ENCODE assay signal across 21 cellular contexts in the genomic region with DNA sequence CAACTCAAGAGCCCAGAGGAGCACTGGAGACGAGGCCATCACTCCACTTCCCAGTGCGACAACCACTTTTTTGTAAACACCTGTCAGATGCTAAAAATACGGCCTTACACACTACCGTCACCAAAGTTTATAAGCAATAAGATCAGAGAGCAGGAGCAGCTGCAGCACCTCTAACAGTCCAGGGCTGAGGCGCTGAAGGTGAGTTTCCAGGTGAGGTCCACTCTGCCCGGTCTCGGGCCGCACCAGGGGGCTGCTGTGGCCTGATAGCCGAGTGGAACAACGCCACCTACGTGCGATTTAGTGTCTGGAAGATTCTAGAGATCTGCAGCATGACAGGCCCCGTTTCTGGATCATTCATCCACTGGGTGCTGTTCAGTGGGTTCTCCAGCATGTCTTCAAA. TPM values are rescaled to one million over a fixed set of nuclear protein-coding genes. Genes with fewer than 3 reads are reported as not detected.
A peak's percentile ranks its signal among the peaks of the same experiment; 100 is the strongest.
DNase-seq lines count a peak whose midpoint lies in the region; ATAC-seq, FAIRE-seq and TF ChIP-seq lines count a peak whose summit lies in the region.
"Had no signal": no experiment of that assay in that cellular context is flagged by ENCODE, and none has a peak within 500 bp of the region (broad histone marks: within the 10 kb centered on the region; RNA-seq: fewer than 3 reads in every experiment).

No MANE protein-coding gene starts in this region.

- no peaks in the 10 kb centered on the region for H3K9me3 Mint-ChIP-seq in Caco-2 (ENCODE audit: unreplicated experiment)
- H3K9me3 Mint-ChIP-seq in activated naive CD8-positive, alpha-beta T cell treated with anti-CD3 and anti-CD28 coated beads for 36 hours: peaks cover 3% of the 10 kb centered on the region
- H3K9me3 Mint-ChIP-seq: CD4-positive, alpha-beta T cell; IgD-negative memory B cell had no signal

- no peaks in the 10 kb centered on the region for H3K4me1 Mint-ChIP-seq in Caco-2 (ENCODE audit: low read depth, unreplicated experiment)
- H3K4me1 Mint-ChIP-seq in activated naive CD8-positive, alpha-beta T cell treated with anti-CD3 and anti-CD28 coated beads for 36 hours: no peaks in the 10 kb centered on the region
- H3K4me1 Mint-ChIP-seq: IgD-negative memory B cell had no signal

- intact Hi-C loops in Caco-2 (cut with micrococcal nuclease; ENCODE audit: unreplicated experiment): no loop called here
- intact Hi-C loops in kidney (cut with DNase I): no loop called here
- intact Hi-C loops in stomach (cut with DNase I; ENCODE audit: low total_unique reads): no loop called here
- intact Hi-C loops in HepG2 (cut with micrococcal nuclease; ENCODE audit: unreplicated experiment): no loop called here

- TF ChIP-seq EP300 in stomach (IDR thresholded peaks at IDR 0.05) (no peak), HepG2 (IDR thresholded peaks at IDR 0.05; ENCODE audit: low read depth in 2 of 2, low read length in 2 of 2) (no peak), HepG2 (CRISPR knock-in tag; IDR thresholded peaks at IDR 0.05; ENCODE audit: borderline replicate concordance) (no peak)

- H3K4me3 ChIP-seq in Caco-2 (ENCODE audit: low read depth, low read length) (no peak overlapping the region), kidney (ENCODE audit: low read length in 2 of 2) (no peak overlapping the region), skeletal muscle tissue (ENCODE audit: low read length in 3 of 3) (no peak overlapping the region), stomach (no peak overlapping the region), HepG2 (replicated peaks in 1 of 3; ENCODE audit: insufficient read depth in 1 of 3, low read depth in 2 of 3, low read length in 3 of 3) (no peak overlapping the region)
- H3K4me3 ChIP-seq: A549, GM23248 had no signal

- no peak overlapping the region for H2AFZ ChIP-seq in HepG2 (ENCODE audit: low read length)
- H2AFZ ChIP-seq: GM23248 had no signal

- DNase-seq in Caco-2 (no peak), RWPE1 (ENCODE audit: low spot score) (no peak), kidney (peak; percentile 21), stomach (no peak), HepG2 (ENCODE audit: low spot score) (no peak)
- no peak for DNase-seq in activated naive CD8-positive, alpha-beta T cell treated with anti-CD3 and anti-CD28 coated beads for 36 hours
- DNase-seq: AML-193; CD4-positive, alpha-beta T cell; DMS153; DMS79; GDM1; GM23248; HCEC 1CT had no signal

- no peaks in the 10 kb centered on the region for H3K79me2 ChIP-seq in HepG2 (ENCODE audit: insufficient read depth, low read length)

- TF ChIP-seq CTCF in Caco-2 (IDR thresholded peaks at IDR 0.05; ENCODE audit: insufficient read depth in 1 of 2, low read depth in 1 of 2, low read length in 1 of 2, severe bottlenecking in 1 of 2, unreplicated experiment in 1 of 2) (no peak), RWPE1 (conservative IDR thresholded peaks at IDR 0.05; ENCODE audit: low read depth) (no peak), kidney (IDR thresholded peaks at IDR 0.05; ENCODE audit: borderline replicate concordance, extremely low read depth, insufficient read depth) (no peak), stomach (IDR thresholded peaks at IDR 0.05) (no peak), HepG2 (CRISPR knock-in tag; IDR thresholded peaks at IDR 0.05) (no peak)

- H3K9me3 ChIP-seq in Caco-2 (no peaks in the 10 kb centered on the region), kidney (ENCODE audit: control insufficient read depth in 1 of 2, low read length in 2 of 2) (no peaks in the 10 kb centered on the region), skeletal muscle tissue (ENCODE audit: control insufficient read depth in 3 of 3, low read length in 3 of 3) (no peaks in the 10 kb centered on the region), stomach (no peaks in the 10 kb centered on the region), HepG2 (ENCODE audit: low read length) (no peaks in the 10 kb centered on the region)
- H3K9me3 ChIP-seq: A549 had no signal

- WGBS in stomach, 5 donors: 91 to 95% (median 93%) methylated on average over 13 of the region's 13 CpGs
- WGBS in HepG2 (ENCODE audit: low lambda C conversion rate): 98% methylated on average over 12 of the region's 13 CpGs

- H3K4me3 Mint-ChIP-seq in Caco-2 (ENCODE audit: unreplicated experiment): no peak overlapping the region
- no peak overlapping the region for H3K4me3 Mint-ChIP-seq in activated naive CD8-positive, alpha-beta T cell treated with anti-CD3 and anti-CD28 coated beads for 36 hours
- H3K4me3 Mint-ChIP-seq: CD4-positive, alpha-beta T cell had no signal

- H3K27me3 ChIP-seq in Caco-2 (replicated peaks; ENCODE audit: control insufficient read depth, insufficient read depth, low read length): no peaks in the 10 kb centered on the region
- H3K27me3 ChIP-seq in skeletal muscle tissue (ENCODE audit: control insufficient read depth in 3 of 3, insufficient read depth in 3 of 3, low read length in 3 of 3): no peaks in the 10 kb centered on the region
- no peaks in the 10 kb centered on the region for H3K27me3 ChIP-seq in stomach
- H3K27me3 ChIP-seq in HepG2 (ENCODE audit: control insufficient read depth in 1 of 2, insufficient read depth in 2 of 2, low read length in 2 of 2): no peaks in the 10 kb centered on the region

- H4K20me1 ChIP-seq in HepG2 (ENCODE audit: insufficient read depth, low read length): no peaks in the 10 kb centered on the region

- in situ Hi-C loops in HepG2 (cut with HindIII; ENCODE audit: extremely low pct_ligation_motif_present, low pct_unique_long_range_greater_than_20kb): no loop called here

- H3K4me1 ChIP-seq in Caco-2 (no peaks in the 10 kb centered on the region), kidney (ENCODE audit: control insufficient read depth in 1 of 2, insufficient read depth in 1 of 2, low read depth in 1 of 2, low read length in 2 of 2) (no peaks in the 10 kb centered on the region), skeletal muscle tissue (ENCODE audit: control insufficient read depth in 3 of 3, insufficient read depth in 3 of 3, low read length in 3 of 3) (peaks cover 14 to 43% (median 15%) of the 10 kb centered on the region in 3 donors), stomach (no peaks in the 10 kb centered on the region), HepG2 (ENCODE audit: insufficient read depth, low read length) (no peaks in the 10 kb centered on the region)
- H3K4me1 ChIP-seq: A549 had no signal

- ATAC-seq in HepG2: no peak
- ATAC-seq: A549 had no signal

- TF ChIP-seq RAD21 in HepG2 (CRISPR knock-in tag; IDR thresholded peaks at IDR 0.05): no peak

- H3K27ac ChIP-seq in RWPE1 (peak overlapping the region; percentile 42), kidney (ENCODE audit: low read depth in 2 of 2, low read length in 2 of 2) (no peak overlapping the region), skeletal muscle tissue (ENCODE audit: low read depth, low read length) (peak overlapping the region; percentile 72), stomach (no peak overlapping the region), HepG2 (ENCODE audit: extremely low read length, insufficient read depth, low read length) (no peak overlapping the region)
- H3K27ac ChIP-seq: 22Rv1, A549, C4-2B, GM23248 had no signal

- no peaks in the 10 kb centered on the region for H3K27me3 Mint-ChIP-seq in Caco-2 (ENCODE audit: insufficient read depth, unreplicated experiment)
- H3K27me3 Mint-ChIP-seq in activated naive CD8-positive, alpha-beta T cell treated with anti-CD3 and anti-CD28 coated beads for 36 hours: no peaks in the 10 kb centered on the region
- H3K27me3 Mint-ChIP-seq: CD4-positive, alpha-beta T cell; IgD-negative memory B cell had no signal

- no peak overlapping the region for H3K4me2 ChIP-seq in HepG2 (ENCODE audit: low read depth, low read length)
- H3K4me2 ChIP-seq: A549 had no signal

- BruUV-seq in Caco-2 (replicated peaks; lab: Mats Ljungman, UMichigan) (TSS peak; percentile 44), HepG2 (replicated peaks; lab: Mats Ljungman, UMichigan) (no TSS peak)

- H3K36me3 ChIP-seq in Caco-2 (ENCODE audit: control insufficient read depth, insufficient read depth, low read length): peaks cover 1% of the 10 kb centered on the region; the same call in 1 of the 2 replicates
- H3K36me3 ChIP-seq in kidney (ENCODE audit: control insufficient read depth in 1 of 2, insufficient read depth in 2 of 2, low read length in 2 of 2): peaks cover 19 to 53% of the 10 kb centered on the region in 2 donors
- H3K36me3 ChIP-seq in skeletal muscle tissue (ENCODE audit: control insufficient read depth in 3 of 3, insufficient read depth in 3 of 3, low read length in 3 of 3): peaks cover 59 to 62% (median 60%) of the 10 kb centered on the region in 3 donors
- H3K36me3 ChIP-seq in stomach: peaks cover 32 to 97% (median 84%) of the 10 kb centered on the region in 4 donors
- peaks cover 11 to 42% of the 10 kb centered on the region in 2 experiments for H3K36me3 ChIP-seq in HepG2 (replicated peaks in 1 of 2; ENCODE audit: control insufficient read depth in 1 of 2, insufficient read depth in 2 of 2, low read length in 2 of 2)

- H3K9ac ChIP-seq in kidney (ENCODE audit: low read length in 2 of 2): no peak overlapping the region
- H3K9ac ChIP-seq in skeletal muscle tissue (ENCODE audit: low read depth in 1 of 3, low read length in 3 of 3): peak overlapping the region in 2 of 3 donors; percentile 23 to 57
- H3K9ac ChIP-seq in HepG2 (ENCODE audit: insufficient read depth, low read depth, low read length): no peak overlapping the region
- H3K9ac ChIP-seq: GM23248 had no signal

- no peak overlapping the region for H3K27ac Mint-ChIP-seq in Caco-2 (ENCODE audit: unreplicated experiment)
- no peak overlapping the region for H3K27ac Mint-ChIP-seq in activated naive CD8-positive, alpha-beta T cell treated with anti-CD3 and anti-CD28 coated beads for 36 hours
- H3K27ac Mint-ChIP-seq: CD4-positive, alpha-beta T cell had no signal

- POLR2A ChIA-PET in Caco-2 (lab: Charles Lee) (no interaction called here), RWPE1 (lab: Yijun Ruan, JAX; ENCODE audit: low non-redundant PET) (no interaction called here), HepG2 (lab: Yijun Ruan, JAX) (no interaction called here)

- TF ChIP-seq POLR2A in stomach (IDR thresholded peaks at IDR 0.05) (no peak), HepG2 (IDR thresholded peaks at IDR 0.05; ENCODE audit: insufficient read depth in 1 of 2, low read depth in 2 of 2, low read length in 2 of 2) (no peak)

- FAIRE-seq in kidney (lab: Jason Lieb, UNC): no peak
- FAIRE-seq in HepG2 (lab: Jason Lieb, UNC): no peak
- FAIRE-seq: A549, GM12892, GM18507, HTR-8/SVneo had no signal

- CTCF ChIA-PET in Caco-2 (lab: Charles Lee): no interaction called here
- CTCF ChIA-PET in RWPE1 (lab: Yijun Ruan, JAX): no interaction called here
- CTCF ChIA-PET in HepG2 (lab: Yijun Ruan, JAX; ENCODE audit: low intra/inter-chr PET ratio, low total read pairs): no interaction called here

- H3K36me3 Mint-ChIP-seq in Caco-2 (ENCODE audit: insufficient read depth, unreplicated experiment): peaks cover 78% of the 10 kb centered on the region
- peaks cover 35% of the 10 kb centered on the region for H3K36me3 Mint-ChIP-seq in activated naive CD8-positive, alpha-beta T cell treated with anti-CD3 and anti-CD28 coated beads for 36 hours

RNA-seq across cellular contexts. Expression of a gene that starts 25.8 kb away (rescaled TPM):
- total RNA-seq in Caco-2 (2022) (31.3 and 38.2 TPM in 2 replicates), kidney (38.6 TPM), skeletal muscle tissue (31.3 TPM), stomach (100 to 1,000 TPM in 1 of 5 donors, 10 to 100 TPM in 4; 10.5 to 238 (median 15.4) TPM), HepG2 (2016; rRNA removed; fragmentation: Illumina TruSeq; extraction: Trizol) (10.2 and 12.4 TPM in 2 replicates)
- polyA plus RNA-seq in kidney (ENCODE audit: insufficient read depth, low read depth, low replicate concordance) (3.3 TPM), stomach (1 to 10 TPM; 2.4 to 7.2 (median 3.7) TPM), HepG2 (2011; rRNA removed) (3.8 and 4.1 TPM in 2 replicates)
- 10 to 100 TPM; 19.9 to 21.8 TPM for total RNA-seq in activated naive CD8-positive, alpha-beta T cell treated with anti-CD3 and anti-CD28 coated beads for 36 hours
- total RNA-seq in HepG2 (2016; cell fraction: cytosol; rRNA removed; fragmentation: Illumina TruSeq; extraction: Trizol; ENCODE audit: low read depth): 177 and 181 TPM in 2 replicates
- total RNA-seq in HepG2 (2016; cell fraction: insoluble cytoplasmic fraction; rRNA removed; fragmentation: Illumina TruSeq; extraction: Trizol): 8.9 and 16.6 TPM in 2 replicates
- total RNA-seq in HepG2 (2016; cell fraction: membrane; rRNA removed; fragmentation: Illumina TruSeq; extraction: Trizol): 41.6 and 42.6 TPM in 2 replicates
- 13.3 and 18.1 TPM in 2 replicates for total RNA-seq in HepG2 (2016; cell fraction: nucleus; rRNA removed; fragmentation: Illumina TruSeq; extraction: Trizol)
- 4.6 and 6.9 TPM in 2 replicates for polyA plus RNA-seq in HepG2 (2011; cell fraction: cytosol; rRNA removed)
- 5.7 and 6.6 TPM in 2 replicates for polyA plus RNA-seq in HepG2 (2011; cell fraction: nucleus; rRNA removed)
- 6.8 and 8.3 TPM in 2 replicates for polyA plus RNA-seq in HepG2 (2012)
- polyA plus RNA-seq in HepG2 (2016; cell fraction: cytosol; fragmentation: Illumina TruSeq; extraction: Trizol; ENCODE audit: low read depth): 0.67 and 0.97 TPM in 2 replicates
- polyA plus RNA-seq in HepG2 (2016; cell fraction: insoluble cytoplasmic fraction; fragmentation: Illumina TruSeq; extraction: Trizol; ENCODE audit: low read depth): 8.6 and 9.1 TPM in 2 replicates
- 2.4 and 2.5 TPM in 2 replicates for polyA plus RNA-seq in HepG2 (2016; cell fraction: membrane; fragmentation: Illumina TruSeq; extraction: Trizol; ENCODE audit: low read depth)
- polyA plus RNA-seq in HepG2 (2016; cell fraction: nucleus; fragmentation: Illumina TruSeq; extraction: Trizol; ENCODE audit: insufficient read depth, low read depth): 13.6 and 16.2 TPM in 2 replicates
- polyA minus RNA-seq in HepG2 (2011; rRNA and poly(A)+ RNA removed; ENCODE audit: low replicate concordance): 13.5 and 58.6 TPM in 2 replicates
- 18.0 and 25.6 TPM in 2 replicates for polyA minus RNA-seq in HepG2 (2011; cell fraction: cytosol; rRNA and poly(A)+ RNA removed)
- 10.9 and 12.2 TPM in 2 replicates for polyA minus RNA-seq in HepG2 (2011; cell fraction: nucleus; rRNA and poly(A)+ RNA removed)

RNA-seq across cellular contexts. Expression of a gene that starts 28.1 kb away (rescaled TPM):
- total RNA-seq in Caco-2 (2022) (50.7 and 55.4 TPM in 2 replicates), kidney (40.2 TPM), skeletal muscle tissue (37.6 TPM), stomach (10 to 100 TPM; 22.6 to 70.1 (median 50.4) TPM), HepG2 (2016; rRNA removed; fragmentation: Illumina TruSeq; extraction: Trizol) (28.7 and 32.2 TPM in 2 replicates)
- polyA plus RNA-seq in kidney (ENCODE audit: insufficient read depth, low read depth, low replicate concordance) (52.6 TPM), stomach (10 to 100 TPM; 34.7 to 55.4 (median 34.8) TPM), HepG2 (2011; rRNA removed) (30.2 and 34.1 TPM in 2 replicates)
- total RNA-seq in activated naive CD8-positive, alpha-beta T cell treated with anti-CD3 and anti-CD28 coated beads for 36 hours: 10 to 100 TPM; 30.0 to 32.6 TPM
- total RNA-seq in HepG2 (2016; cell fraction: cytosol; rRNA removed; fragmentation: Illumina TruSeq; extraction: Trizol; ENCODE audit: low read depth): 64.3 and 65.0 TPM in 2 replicates
- 24.0 and 31.6 TPM in 2 replicates for total RNA-seq in HepG2 (2016; cell fraction: insoluble cytoplasmic fraction; rRNA removed; fragmentation: Illumina TruSeq; extraction: Trizol)
- total RNA-seq in HepG2 (2016; cell fraction: membrane; rRNA removed; fragmentation: Illumina TruSeq; extraction: Trizol): 72.1 and 78.0 TPM in 2 replicates
- total RNA-seq in HepG2 (2016; cell fraction: nucleus; rRNA removed; fragmentation: Illumina TruSeq; extraction: Trizol): 18.2 and 19.5 TPM in 2 replicates
- 21.2 and 27.8 TPM in 2 replicates for polyA plus RNA-seq in HepG2 (2011; cell fraction: cytosol; rRNA removed)
- 62.0 and 64.4 TPM in 2 replicates for polyA plus RNA-seq in HepG2 (2011; cell fraction: nucleus; rRNA removed)
- 11.8 and 12.0 TPM in 2 replicates for polyA plus RNA-seq in HepG2 (2012)
- polyA plus RNA-seq in HepG2 (2016; cell fraction: cytosol; fragmentation: Illumina TruSeq; extraction: Trizol; ENCODE audit: low read depth): 61.3 and 64.0 TPM in 2 replicates
- 30.7 and 32.1 TPM in 2 replicates for polyA plus RNA-seq in HepG2 (2016; cell fraction: insoluble cytoplasmic fraction; fragmentation: Illumina TruSeq; extraction: Trizol; ENCODE audit: low read depth)
- 65.3 TPM in 2 replicates for polyA plus RNA-seq in HepG2 (2016; cell fraction: membrane; fragmentation: Illumina TruSeq; extraction: Trizol; ENCODE audit: low read depth)
- 36.3 and 39.7 TPM in 2 replicates for polyA plus RNA-seq in HepG2 (2016; cell fraction: nucleus; fragmentation: Illumina TruSeq; extraction: Trizol; ENCODE audit: insufficient read depth, low read depth)
- polyA minus RNA-seq in HepG2 (2011; rRNA and poly(A)+ RNA removed; ENCODE audit: low replicate concordance): 13.4 and 58.0 TPM in 2 replicates
- polyA minus RNA-seq in HepG2 (2011; cell fraction: cytosol; rRNA and poly(A)+ RNA removed): 6.0 and 8.0 TPM in 2 replicates
- polyA minus RNA-seq in HepG2 (2011; cell fraction: nucleus; rRNA and poly(A)+ RNA removed): 11.2 and 18.6 TPM in 2 replicates

Comparison
In these comparisons a context has a peak if more than half of its experiments do, and no peak if none do; other contexts are left out.
1. H3K27ac ChIP-seq: peak in RWPE1 (single experiment) and skeletal muscle tissue (single experiment); none in kidney (0 of 2), stomach (0 of 5) and HepG2 (single experiment).
2. H3K9ac ChIP-seq: peak in skeletal muscle tissue (2 of 3); none in kidney (0 of 2) and HepG2 (single experiment).